In the genomic region with DNA sequence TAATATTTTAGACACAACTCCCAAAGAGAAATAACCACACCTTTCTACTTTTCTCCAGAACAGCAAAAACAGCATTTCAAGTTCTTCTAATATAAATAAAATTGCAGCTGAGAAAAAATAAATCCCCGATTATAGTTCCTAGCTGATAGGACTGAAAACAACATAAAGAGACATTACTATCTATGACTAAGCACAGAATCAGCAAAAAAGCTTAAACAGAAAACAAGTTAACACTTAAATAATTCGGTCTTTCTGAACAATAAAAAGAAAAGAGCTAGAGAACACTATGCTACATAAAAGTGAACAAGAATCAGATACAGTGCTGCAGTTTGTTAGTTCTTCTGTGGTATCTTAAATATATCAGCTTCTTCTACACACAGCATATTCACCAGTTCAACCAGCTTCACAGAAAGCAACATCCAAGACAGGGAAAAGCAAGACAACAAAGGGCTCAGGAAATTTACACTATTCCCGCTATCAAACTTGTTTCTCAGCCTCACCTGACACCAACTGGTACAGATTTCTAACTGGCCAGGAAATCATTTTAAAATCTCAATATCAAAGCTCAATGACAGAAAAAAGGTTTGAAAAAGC, we compare ENCODE assay signal across 14 cellular contexts. TPM values are rescaled to one million over a fixed set of nuclear protein-coding genes. Genes with fewer than 3 reads are reported as not detected.
DNase-seq lines count a peak whose midpoint lies in the region; ATAC-seq and TF ChIP-seq lines count a peak whose summit lies in the region.
"Had no signal": no experiment of that assay in that cellular context is flagged by ENCODE, and none has a peak within 500 bp of the region (broad histone marks: within the 10 kb centered on the region; RNA-seq: fewer than 3 reads in every experiment).

No MANE protein-coding gene starts in this region.

- H3F3A ChIP-seq in PC-9 (ENCODE audit: insufficient read depth, low read depth), result peaks cover 16% of the 10 kb centered on the region

- peaks cover 14% of the 10 kb centered on the region for H3K4me1 Mint-ChIP-seq in neural crest cell

- no peaks in the 10 kb centered on the region for H4K20me1 ChIP-seq in PC-9 (ENCODE audit: insufficient read depth)

- peak overlapping the region; percentile 23 for H3K27ac ChIP-seq in AG04450 (ENCODE audit: low read depth, low read length)
- H3K27ac ChIP-seq in PC-9, result peak overlapping the region; percentile 69
- H3K27ac ChIP-seq in colonic mucosa, result no peak overlapping the region
- H3K27ac ChIP-seq: sigmoid colon had no signal

- H3K4me3 Mint-ChIP-seq in neural crest cell, result no peak overlapping the region

- DNase-seq in AG04450 (ENCODE audit: low read depth, low spot score) (no peak), PC-9 (no peak), dermis blood vessel endothelial cell (peak; percentile 61), neural crest cell (ENCODE audit: low read depth, low spot score) (no peak), colonic mucosa (no peak)
- DNase-seq: AML-193, amniotic stem cell, NCI-H1048, NCI-H446, RPMI8226, sigmoid colon had no signal

- CTCF ChIA-PET in AG04450 (lab: Charles Lee) (interaction anchor here (0.6 to 2.8 kb wide), 7 partner anchors 16 to 271 kb away, joined by 3 to 15 read pairs (median 4); no protein-coding TSS in a partner anchor), PC-9 (lab: Charles Lee) (interaction anchor here (0.5 kb wide), 1 partner anchor 434 kb away, joined by 12 read pairs; no protein-coding TSS in a partner anchor)

- H3K9me3 ChIP-seq in AG04450 (ENCODE audit: control insufficient read depth, insufficient read depth, low read length) (no peaks in the 10 kb centered on the region), PC-9 (ENCODE audit: insufficient read depth, low read depth) (no peaks in the 10 kb centered on the region), colonic mucosa (no peaks in the 10 kb centered on the region)
- H3K9me3 ChIP-seq: sigmoid colon had no signal

- no peak for TF ChIP-seq CTCF in AG04450 (IDR thresholded peaks at IDR 0.05; ENCODE audit: low read depth, low read length)
- TF ChIP-seq CTCF in PC-9 (conservative IDR thresholded peaks at IDR 0.05), result no peak
- TF ChIP-seq CTCF in neural crest cell (conservative IDR thresholded peaks at IDR 0.05), result no peak
- no peak for TF ChIP-seq CTCF in colonic mucosa (IDR thresholded peaks at IDR 0.05)

- H3K36me3 Mint-ChIP-seq in neural crest cell (ENCODE audit: low read depth), result peaks cover 30% of the 10 kb centered on the region

- H3K4me3 ChIP-seq in AG04450 (ENCODE audit: low read depth, low read length), result no peak overlapping the region; the same call in 1 of the 2 replicates
- 0 out of 2 replicates have a peak overlapping the region, but pooled peaks have one; percentile 12 for H3K4me3 ChIP-seq in PC-9
- no peak overlapping the region for H3K4me3 ChIP-seq in colonic mucosa
- H3K4me3 ChIP-seq: sigmoid colon had no signal

- POLR2A ChIA-PET in AG04450 (lab: Yijun Ruan, JAX), result no interaction called here
- POLR2A ChIA-PET in PC-9 (lab: Charles Lee; ENCODE audit: unreplicated experiment), result interaction anchor here (0.8 kb wide), 2 partner anchors 12 to 1100 kb away, joined by 4 to 10 read pairs; no protein-coding TSS in a partner anchor

- ATAC-seq in HG02610 (IDR thresholded peaks at IDR 0.05; ENCODE audit: unreplicated experiment), result no peak
- ATAC-seq in activated CD4-positive, CD25-positive, alpha-beta regulatory T cell treated with anti-CD3 and anti-CD28 coated beads, Interleukin-2, amount 50 U/mL, for 24 hours, result no peak
- ATAC-seq in HG03095 (IDR thresholded peaks at IDR 0.05; ENCODE audit: unreplicated experiment), result no peak

- no peaks in the 10 kb centered on the region for H3K9me2 ChIP-seq in PC-9 (ENCODE audit: insufficient read depth)

- H3K27me3 Mint-ChIP-seq in neural crest cell (ENCODE audit: low read depth), result no peaks in the 10 kb centered on the region

- H3K36me3 ChIP-seq in PC-9 (ENCODE audit: low read depth) (peaks cover 30% of the 10 kb centered on the region), colonic mucosa (no peaks in the 10 kb centered on the region)

- H3K4me2 ChIP-seq in PC-9, result peak overlapping the region; percentile 40

- peaks cover 39% of the 10 kb centered on the region for H3K4me1 ChIP-seq in PC-9 (replicated peaks; ENCODE audit: insufficient read depth)
- H3K4me1 ChIP-seq in colonic mucosa, result peaks cover 9% of the 10 kb centered on the region

- no peak overlapping the region for H3K9ac ChIP-seq in colonic mucosa (ENCODE audit: low read depth in 2 of 2, low read length in 2 of 2)

- intact Hi-C loops in PC-9 (cut with micrococcal nuclease; ENCODE audit: unreplicated experiment), result no loop called here
- intact Hi-C loops in colonic mucosa (cut with DNase I), result no loop called here

- H2AFZ ChIP-seq in PC-9, result no peak overlapping the region

- H3K27ac Mint-ChIP-seq in neural crest cell (ENCODE audit: unreplicated experiment), result peak overlapping the region; percentile 68

- BruUV-seq in PC-9 (replicated peaks; lab: Mats Ljungman, UMichigan), result no TSS peak

- peaks cover 22% of the 10 kb centered on the region for H3K79me2 ChIP-seq in PC-9 (ENCODE audit: low read depth)

- H3K27me3 ChIP-seq in AG04450 (ENCODE audit: control insufficient read depth, insufficient read depth, low read length), result no peaks in the 10 kb centered on the region
- H3K27me3 ChIP-seq in PC-9 (ENCODE audit: insufficient read depth, low read depth), result no peaks in the 10 kb centered on the region
- no peaks in the 10 kb centered on the region for H3K27me3 ChIP-seq in colonic mucosa
- H3K27me3 ChIP-seq: sigmoid colon had no signal

- H3K9me3 Mint-ChIP-seq in neural crest cell, result no peaks in the 10 kb centered on the region

RNA-seq across cellular contexts. Expression of a gene that starts 28.6 kb away (rescaled TPM):
- polyA plus RNA-seq in AG04450 (2011; rRNA removed), result 67.5 and 87.5 TPM in 2 replicates
- polyA minus RNA-seq in AG04450 (2011; rRNA and poly(A)+ RNA removed), result 14.1 and 29.1 TPM in 2 replicates
- total RNA-seq in PC-9 (2021) (33.9 and 36.1 TPM in 2 replicates), dermis blood vessel endothelial cell (103 and 115 TPM in 2 replicates), neural crest cell (43.5 and 48.0 TPM in 2 replicates), colonic mucosa (10 to 100 TPM; 34.3 to 50.0 TPM)
